ENCODE assay signal across 7 cellular contexts in genomic region chr9:131709741-131710499, GRCh38. TPM values are rescaled to one million over a fixed set of nuclear protein-coding genes. Genes with fewer than 3 reads are reported as not detected.
DNase-seq lines count a peak whose midpoint lies in the region; ATAC-seq and TF ChIP-seq lines count a peak whose summit lies in the region.

No MANE protein-coding gene starts in this region.

- H3K4me1 ChIP-seq in vagina: peaks cover 89% of the 10 kb centered on the region

- peak overlapping the region; percentile 64 for H3K27ac ChIP-seq in vagina

- no peak for DNase-seq in activated B cell treated with CpG ODN at 0.5 μM for 24 hours
- no peak for DNase-seq in glutamatergic neuron
- no peak for DNase-seq in vagina (ENCODE audit: extremely low spot score in 2 of 2)
- DNase-seq in cerebellar nuclear complex (lab: John Stamatoyannopoulos, UW): no peak
- DNase-seq in erythroblast (lab: John Stamatoyannopoulos, UW): no peak

- H3K4me1 Mint-ChIP-seq in activated B cell treated with CpG ODN at 0.5 μM for 24 hours: peaks cover 92% of the 10 kb centered on the region
- peaks cover 51% of the 10 kb centered on the region for H3K4me1 Mint-ChIP-seq in glutamatergic neuron (ENCODE audit: low read depth, unreplicated experiment)

- POLR2A ChIA-PET in activated B cell treated with CpG ODN at 0.5 μM for 24 hours (lab: Charles Lee): interaction anchor here (0.6 to 4.0 kb wide), 10 partner anchors 9 to 404 kb away, joined by 3 to 29 read pairs (median 8); partner anchors contain the start of gene RAPGEF1

- H3K36me3 ChIP-seq in vagina: no peaks in the 10 kb centered on the region

- peak overlapping the region in 1 of 2 donors; percentile 0 for H3K4me3 ChIP-seq in vagina

- H3K36me3 Mint-ChIP-seq in activated B cell treated with CpG ODN at 0.5 μM for 24 hours (ENCODE audit: low read depth): peaks cover 46% of the 10 kb centered on the region
- no peaks in the 10 kb centered on the region for H3K36me3 Mint-ChIP-seq in glutamatergic neuron (ENCODE audit: unreplicated experiment)

- no peaks in the 10 kb centered on the region for H3K9me3 Mint-ChIP-seq in activated B cell treated with CpG ODN at 0.5 μM for 24 hours
- H3K9me3 Mint-ChIP-seq in glutamatergic neuron (ENCODE audit: unreplicated experiment): peaks cover 5% of the 10 kb centered on the region

- CTCF ChIA-PET in activated B cell treated with CpG ODN at 0.5 μM for 24 hours (lab: Charles Lee): interaction anchor here (1.3 to 1.8 kb wide), 3 partner anchors 17 to 80 kb away, joined by 5 read pairs; no protein-coding TSS in a partner anchor

- H3K27ac Mint-ChIP-seq in activated B cell treated with CpG ODN at 0.5 μM for 24 hours: peak overlapping the region; percentile 70
- no peak overlapping the region for H3K27ac Mint-ChIP-seq in glutamatergic neuron (ENCODE audit: unreplicated experiment)

- TF ChIP-seq POLR2A in vagina (IDR thresholded peaks at IDR 0.05) (no peak), erythroblast (IDR thresholded peaks at IDR 0.05; ENCODE audit: low read length) (no peak)

- no peaks in the 10 kb centered on the region for H3K27me3 Mint-ChIP-seq in activated B cell treated with CpG ODN at 0.5 μM for 24 hours
- H3K27me3 Mint-ChIP-seq in glutamatergic neuron (ENCODE audit: unreplicated experiment): no peaks in the 10 kb centered on the region

- intact Hi-C loops in activated B cell treated with CpG ODN at 0.5 μM for 24 hours (cut with micrococcal nuclease) (loop anchor here (1.0 to 2.0 kb wide), 2 partner anchors 9 to 15 kb away; no protein-coding TSS in a partner anchor), vagina (cut with DNase I) (no loop called here)

- no peaks in the 10 kb centered on the region for H3K27me3 ChIP-seq in vagina

- TF ChIP-seq CTCF in activated B cell treated with CpG ODN at 0.5 μM for 24 hours (IDR thresholded peaks at IDR 0.05): no peak
- no peak for TF ChIP-seq CTCF in glutamatergic neuron (IDR thresholded peaks at IDR 0.05; ENCODE audit: partially characterized antibody, unreplicated experiment)
- TF ChIP-seq CTCF in vagina (IDR thresholded peaks at IDR 0.05): no peak

- no peaks in the 10 kb centered on the region for H3K9me3 ChIP-seq in vagina

- ATAC-seq in GM18868 (IDR thresholded peaks at IDR 0.05; ENCODE audit: unreplicated experiment): peak; percentile 66
- peak; percentile 76 for ATAC-seq in HG02938 (IDR thresholded peaks at IDR 0.05; ENCODE audit: unreplicated experiment)
- ATAC-seq in activated B cell treated with CpG ODN at 0.5 μM for 24 hours (ENCODE audit: low read depth): peak; percentile 49

- H3K4me3 Mint-ChIP-seq in activated B cell treated with CpG ODN at 0.5 μM for 24 hours (peak overlapping the region; percentile 44), glutamatergic neuron (ENCODE audit: unreplicated experiment) (peak overlapping the region; percentile 57)

RNA-seq across cellular contexts. Expression of gene RAPGEF1, which starts 30.0 kb away (rescaled TPM):
- total RNA-seq in activated B cell treated with CpG ODN at 0.5 μM for 24 hours (278 and 318 TPM in 2 replicates), glutamatergic neuron (ENCODE audit: unreplicated experiment) (319 TPM), vagina (57.9 TPM)
